ENCODE assay signal across 35 cellular contexts in genomic region chr3:4914464-4914863, GRCh38.
DNase-seq lines count a peak whose midpoint lies in the region; ATAC-seq, FAIRE-seq and TF ChIP-seq lines count a peak whose summit lies in the region.
"Had no signal": no experiment of that assay in that cellular context is flagged by ENCODE, and none has a peak within 500 bp of the region (broad histone marks: within the 10 kb centered on the region; RNA-seq: fewer than 3 reads in every experiment).

No MANE protein-coding gene starts in this region.

- H3K4me3 ChIP-seq in HepG2 (replicated peaks in 1 of 3; ENCODE audit: insufficient read depth in 1 of 3, low read depth in 2 of 3, low read length in 3 of 3) (no peak overlapping the region), right lobe of liver (no peak overlapping the region), osteoblast (ENCODE audit: insufficient read depth, low read length) (no peak overlapping the region)
- H3K4me3 ChIP-seq: A549; BLaER1; BLaER1 treated with 17β-estradiol and CSF1 and Interleukin-3, amounts not matched to agents 10 nM and 100 nM had no signal

- BruUV-seq in HepG2 (replicated peaks; lab: Mats Ljungman, UMichigan), result no TSS peak

- H3K27ac Mint-ChIP-seq in activated CD4-positive, alpha-beta T cell treated with anti-CD3 and anti-CD28 coated beads, Interleukin-2, amount 10 ng/mL, durations not matched to agents 24 days and 14 days, result no peak overlapping the region
- H3K27ac Mint-ChIP-seq: B cell; CD14-positive monocyte; CD4-positive, alpha-beta T cell; CD4-positive, CD25-positive, alpha-beta regulatory T cell; CD8-positive, alpha-beta memory T cell; CD8-positive, alpha-beta T cell had no signal

- intact Hi-C loops in activated CD4-positive, alpha-beta T cell treated with anti-CD3 and anti-CD28 coated beads, Interleukin-2, amount 10 ng/mL, durations not matched to agents 24 days and 14 days (cut with micrococcal nuclease), result no loop called here
- intact Hi-C loops in HepG2 (cut with micrococcal nuclease; ENCODE audit: unreplicated experiment), result no loop called here
- intact Hi-C loops in right lobe of liver (cut with DNase I), result no loop called here

- H3K4me3 Mint-ChIP-seq in activated CD4-positive, alpha-beta T cell treated with anti-CD3 and anti-CD28 coated beads, Interleukin-2, amount 10 ng/mL, durations not matched to agents 24 days and 14 days, result no peak overlapping the region
- H3K4me3 Mint-ChIP-seq: B cell; CD14-positive monocyte; CD4-positive, alpha-beta memory T cell; CD4-positive, alpha-beta T cell; CD4-positive, CD25-positive, alpha-beta regulatory T cell; CD8-positive, alpha-beta memory T cell; CD8-positive, alpha-beta T cell had no signal

- peaks cover 25% of the 10 kb centered on the region for H3K9me3 Mint-ChIP-seq in activated CD4-positive, alpha-beta T cell treated with anti-CD3 and anti-CD28 coated beads, Interleukin-2, amount 10 ng/mL, durations not matched to agents 24 days and 14 days
- H3K9me3 Mint-ChIP-seq: CD4-positive, alpha-beta T cell had no signal

- in situ Hi-C loops in HepG2 (cut with HindIII; ENCODE audit: extremely low pct_ligation_motif_present, low pct_unique_long_range_greater_than_20kb), result no loop called here

- POLR2A ChIA-PET in HepG2 (lab: Yijun Ruan, JAX), result no interaction called here

- TF ChIP-seq POLR2A in HepG2 (IDR thresholded peaks at IDR 0.05; ENCODE audit: insufficient read depth in 1 of 2, low read depth in 2 of 2, low read length in 2 of 2) (no peak), right lobe of liver (IDR thresholded peaks at IDR 0.05) (no peak)

- H3K9me3 ChIP-seq in HepG2 (ENCODE audit: low read length) (0 out of 2 replicates have a peak, but pooled peaks cover 6% of the 10 kb centered on the region), right lobe of liver (no peaks in the 10 kb centered on the region), osteoblast (ENCODE audit: low read depth, low read length) (no peaks in the 10 kb centered on the region)
- H3K9me3 ChIP-seq: BE2C, Caco-2 had no signal

- no peak for TF ChIP-seq EP300 in HepG2 (IDR thresholded peaks at IDR 0.05; ENCODE audit: low read depth in 2 of 2, low read length in 2 of 2)
- no peak for TF ChIP-seq EP300 in HepG2 (CRISPR knock-in tag; IDR thresholded peaks at IDR 0.05; ENCODE audit: borderline replicate concordance)

- H3K36me3 Mint-ChIP-seq in activated CD4-positive, alpha-beta T cell treated with anti-CD3 and anti-CD28 coated beads, Interleukin-2, amount 10 ng/mL, durations not matched to agents 24 days and 14 days (ENCODE audit: low read depth), result peaks cover 23% of the 10 kb centered on the region
- H3K36me3 Mint-ChIP-seq: CD14-positive monocyte; CD4-positive, alpha-beta memory T cell; CD4-positive, CD25-positive, alpha-beta regulatory T cell; CD8-positive, alpha-beta T cell had no signal

- no peak overlapping the region for H3K9ac ChIP-seq in HepG2 (ENCODE audit: insufficient read depth, low read depth, low read length)
- H3K9ac ChIP-seq: BLaER1; BLaER1 treated with 17β-estradiol and CSF1 and Interleukin-3, amounts not matched to agents 10 nM and 100 nM had no signal

- H3K4me2 ChIP-seq in HepG2 (ENCODE audit: low read depth, low read length) (no peak overlapping the region), osteoblast (ENCODE audit: insufficient read depth, low read length) (no peak overlapping the region)
- H3K4me2 ChIP-seq: A549; BLaER1; BLaER1 treated with 17β-estradiol and CSF1 and Interleukin-3, amounts not matched to agents 10 nM and 100 nM had no signal

- ATAC-seq in HepG2, result no peak
- ATAC-seq in right lobe of liver, result no peak
- no peak for ATAC-seq in HG03196 (IDR thresholded peaks at IDR 0.05; ENCODE audit: unreplicated experiment)
- ATAC-seq: A549; CD8-positive, alpha-beta T cell had no signal

- H4K20me1 ChIP-seq in HepG2 (ENCODE audit: insufficient read depth, low read length) (no peaks in the 10 kb centered on the region), osteoblast (ENCODE audit: insufficient read depth, low read length) (no peaks in the 10 kb centered on the region)
- H4K20me1 ChIP-seq: BLaER1; BLaER1 treated with 17β-estradiol and CSF1 and Interleukin-3, amounts not matched to agents 10 nM and 100 nM had no signal

- H3K27me3 Mint-ChIP-seq in activated CD4-positive, alpha-beta T cell treated with anti-CD3 and anti-CD28 coated beads, Interleukin-2, amount 10 ng/mL, durations not matched to agents 24 days and 14 days, result no peaks in the 10 kb centered on the region
- H3K27me3 Mint-ChIP-seq: B cell; CD4-positive, alpha-beta memory T cell; CD4-positive, alpha-beta T cell; CD4-positive, CD25-positive, alpha-beta regulatory T cell; CD8-positive, alpha-beta memory T cell had no signal

- WGBS in HepG2 (ENCODE audit: low lambda C conversion rate), result under 1% methylated on average over 5 of the region's 5 CpGs
- 88% methylated on average over 5 of the region's 5 CpGs for WGBS in right lobe of liver (ENCODE audit: insufficient coverage, low coverage, low lambda C conversion rate, missing lambda C conversion rate)

- H3K36me3 ChIP-seq in HepG2 (replicated peaks in 1 of 2; ENCODE audit: control insufficient read depth in 1 of 2, insufficient read depth in 2 of 2, low read length in 2 of 2) (no peaks in the 10 kb centered on the region), right lobe of liver (no peaks in the 10 kb centered on the region), osteoblast (ENCODE audit: insufficient read depth, low read length) (no peaks in the 10 kb centered on the region)
- H3K36me3 ChIP-seq: BE2C; BLaER1; BLaER1 treated with 17β-estradiol and CSF1 and Interleukin-3, amounts not matched to agents 10 nM and 100 nM had no signal

- no peaks in the 10 kb centered on the region for H3K79me2 ChIP-seq in HepG2 (ENCODE audit: insufficient read depth, low read length)
- H3K79me2 ChIP-seq in osteoblast (ENCODE audit: insufficient read depth, low read length), result no peaks in the 10 kb centered on the region

- H3K27ac ChIP-seq in HepG2 (ENCODE audit: extremely low read length, insufficient read depth, low read length) (no peak overlapping the region), right lobe of liver (no peak overlapping the region), osteoblast (ENCODE audit: low read depth, low read length) (no peak overlapping the region)
- H3K27ac ChIP-seq: 22Rv1; A549; BLaER1; BLaER1 treated with 17β-estradiol and CSF1 and Interleukin-3, amounts not matched to agents 10 nM and 100 nM; C4-2B had no signal

- no peak for FAIRE-seq in HepG2 (lab: Jason Lieb, UNC)
- FAIRE-seq: A204.1, A549, D721Med had no signal

- H2AFZ ChIP-seq in HepG2 (ENCODE audit: low read length) (no peak overlapping the region), osteoblast (ENCODE audit: low read length) (no peak overlapping the region)

- H3K4me1 ChIP-seq in HepG2 (ENCODE audit: insufficient read depth, low read length) (no peaks in the 10 kb centered on the region), right lobe of liver (no peaks in the 10 kb centered on the region), osteoblast (ENCODE audit: insufficient read depth, low read length) (no peaks in the 10 kb centered on the region)
- H3K4me1 ChIP-seq: A549; BE2C; BLaER1; BLaER1 treated with 17β-estradiol and CSF1 and Interleukin-3, amounts not matched to agents 10 nM and 100 nM; Caco-2 had no signal

- H3K27me3 ChIP-seq in HepG2 (ENCODE audit: control insufficient read depth in 1 of 2, insufficient read depth in 2 of 2, low read length in 2 of 2) (no peaks in the 10 kb centered on the region; a peak in 1 of 5 replicates), right lobe of liver (no peaks in the 10 kb centered on the region), osteoblast (ENCODE audit: insufficient read depth, low read length) (no peaks in the 10 kb centered on the region)
- H3K27me3 ChIP-seq: BE2C; BLaER1; BLaER1 treated with 17β-estradiol and CSF1 and Interleukin-3, amounts not matched to agents 10 nM and 100 nM had no signal

- CTCF ChIA-PET in HepG2 (lab: Yijun Ruan, JAX; ENCODE audit: low intra/inter-chr PET ratio, low total read pairs), result no interaction called here

- TF ChIP-seq CTCF in HepG2 (CRISPR knock-in tag; IDR thresholded peaks at IDR 0.05) (no peak), right lobe of liver (IDR thresholded peaks at IDR 0.05) (no peak), osteoblast (IDR thresholded peaks at IDR 0.05; ENCODE audit: extremely low read depth, low read depth, low read length) (no peak)

- H3K4me1 Mint-ChIP-seq in activated CD4-positive, alpha-beta T cell treated with anti-CD3 and anti-CD28 coated beads, Interleukin-2, amount 10 ng/mL, durations not matched to agents 24 days and 14 days, result peaks cover 12% of the 10 kb centered on the region
- H3K4me1 Mint-ChIP-seq: B cell, CD14-positive monocyte had no signal

- DNase-seq in activated CD4-positive, alpha-beta T cell treated with anti-CD3 and anti-CD28 coated beads, Interleukin-2, amount 10 ng/mL, durations not matched to agents 24 days and 14 days, result peak; percentile 7
- DNase-seq in activated CD4-positive, alpha-beta T cell treated with anti-CD3 and anti-CD28 coated beads, Interleukin-2, amount 50 U/mL, for 1 hour, result no peak
- DNase-seq in HepG2 (ENCODE audit: low spot score), result no peak
- DNase-seq in right lobe of liver, result no peak
- peak; percentile 37 for DNase-seq in osteoblast (ENCODE audit: insufficient read length, low spot score, missing footprints)
- DNase-seq: 8988T; ACHN; AML-193; BE2C; C1 segment of cervical spinal cord; Caco-2; Calu3; CD4-positive, alpha-beta memory T cell; CD4-positive, alpha-beta T cell; CD4-positive, CD25-positive, alpha-beta regulatory T cell; CD8-positive, alpha-beta memory T cell; CD8-positive, alpha-beta T cell; COR-L47; DMS 273 treated with DMSO at 0.1 percent for 48 hours; DMS153; DMS53; DMS79; DMS79 treated with DMSO at 0.1 percent for 48 hours; DND-41; EL had no signal

- no peak for TF ChIP-seq RAD21 in HepG2 (CRISPR knock-in tag; IDR thresholded peaks at IDR 0.05)

TF ChIP-seq in HepG2, 621 proteins besides CTCF, POLR2A, EP300 and RAD21 (continues in another document):
- TF ChIP-seq ZBTB25 (CRISPR knock-in tag; IDR thresholded peaks at IDR 0.05), result no peak

Comparison
In these comparisons a context has a peak if more than half of its experiments do, and no peak if none do; other contexts are left out.
1. DNase-seq: peak in activated CD4-positive, alpha-beta T cell treated with anti-CD3 and anti-CD28 coated beads, Interleukin-2, amount 10 ng/mL, durations not matched to agents 24 days and 14 days (single experiment) and osteoblast (single experiment); none in activated CD4-positive, alpha-beta T cell treated with anti-CD3 and anti-CD28 coated beads, Interleukin-2, amount 50 U/mL, for 1 hour (single experiment), HepG2 (single experiment) and right lobe of liver (0 of 3).